Comparison of ENCODE assay signal across 9 cellular contexts in the genomic region with DNA sequence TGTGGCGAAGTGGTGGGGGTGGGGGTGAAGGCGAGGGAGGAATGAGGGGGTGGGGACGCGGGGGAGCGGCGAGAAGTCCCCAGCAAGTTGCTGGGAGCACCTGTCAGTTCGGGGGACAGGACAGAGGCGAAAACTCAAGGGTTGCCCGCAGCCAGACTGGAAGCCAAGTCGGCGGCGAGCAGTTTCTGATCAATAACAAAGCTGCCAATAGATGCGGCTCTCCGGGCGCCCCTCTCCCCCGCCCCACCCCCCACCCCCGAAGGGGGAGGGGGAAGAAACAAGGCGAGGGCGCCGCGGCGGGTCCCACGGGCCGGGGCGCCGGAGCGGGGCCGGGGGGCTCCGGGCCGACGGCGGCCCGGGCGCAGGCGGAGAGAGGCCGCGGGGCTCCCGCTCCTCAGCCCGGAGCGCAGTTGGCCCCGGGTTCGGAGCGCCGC. TPM values are rescaled to one million over a fixed set of nuclear protein-coding genes. Genes with fewer than 3 reads are reported as not detected.
DNase-seq lines count a peak whose midpoint lies in the region; ATAC-seq, FAIRE-seq and TF ChIP-seq lines count a peak whose summit lies in the region.
"Had no signal": no experiment of that assay in that cellular context is flagged by ENCODE, and none has a peak within 500 bp of the region (broad histone marks: within the 10 kb centered on the region; RNA-seq: fewer than 3 reads in every experiment).

No MANE protein-coding gene starts in this region.

- ATAC-seq in mucosa of descending colon (peak; percentile 34), aorta (ENCODE audit: low FRiP score) (peak; percentile 7), HG02763 (IDR thresholded peaks at IDR 0.05; ENCODE audit: unreplicated experiment) (no peak), GM18873 (IDR thresholded peaks at IDR 0.05; ENCODE audit: low FRiP score, unreplicated experiment) (no peak)

- H3K27ac ChIP-seq in colonic mucosa (peak overlapping the region; percentile 53), aorta (ENCODE audit: low read depth in 1 of 2, low read length in 2 of 2) (peak overlapping the region; percentile 98)

- H3K27ac Mint-ChIP-seq in CD14-positive monocyte, result peak overlapping the region in 6 of 7 donors; percentile 77 to 91 (median 90)
- H3K27ac Mint-ChIP-seq: activated naive CD4-positive, alpha-beta T cell treated with anti-CD3 and anti-CD28 coated beads, Interleukin-2, amount 50 U/mL, for 24 hours had no signal

- 1% methylated on average over 22 to 44 of the region's 44 CpGs for WGBS in aorta, 2 donors

- H3K27me3 Mint-ChIP-seq in CD14-positive monocyte (ENCODE audit: low read depth in 3 of 3), result peaks cover 0 to 4% (median 1%) of the 10 kb centered on the region in 3 donors

- peak overlapping the region in 1 of 2 donors; percentile 63 for H3K9ac ChIP-seq in colonic mucosa (ENCODE audit: low read depth in 2 of 2, low read length in 2 of 2)

- H3K27me3 ChIP-seq in colonic mucosa (no peaks in the 10 kb centered on the region), aorta (ENCODE audit: control insufficient read depth in 1 of 2, insufficient read depth in 2 of 2, low read length in 1 of 2) (no peaks in the 10 kb centered on the region)

- H3K36me3 ChIP-seq in colonic mucosa (no peaks in the 10 kb centered on the region), mucosa of descending colon (ENCODE audit: low read depth) (no peaks in the 10 kb centered on the region), aorta (ENCODE audit: control insufficient read depth in 1 of 2, insufficient read depth in 2 of 2, low read length in 1 of 2) (no peaks in the 10 kb centered on the region)

- H3K36me3 Mint-ChIP-seq in CD14-positive monocyte, result no peaks in the 10 kb centered on the region
- H3K36me3 Mint-ChIP-seq: activated naive CD4-positive, alpha-beta T cell treated with anti-CD3 and anti-CD28 coated beads, Interleukin-2, amount 50 U/mL, for 24 hours had no signal

- DNase-seq in CD14-positive monocyte (ENCODE audit: low spot score), result no peak
- DNase-seq in HTR-8/SVneo (ENCODE audit: insufficient read length, low spot score), result peak; percentile 18
- peak; percentile 44 for DNase-seq in colonic mucosa
- peak; percentile 46 to 52 (median 51) for DNase-seq in mucosa of descending colon
- peak; percentile 55 to 78 for DNase-seq in aorta
- no peak for DNase-seq in NOMO-1 (lab: John Stamatoyannopoulos, UW; ENCODE audit: unreplicated experiment in 2 of 2)

- H3K9me3 ChIP-seq in colonic mucosa, result no peaks in the 10 kb centered on the region
- H3K9me3 ChIP-seq in mucosa of descending colon, result no peaks in the 10 kb centered on the region
- H3K9me3 ChIP-seq in aorta (ENCODE audit: control insufficient read depth, low read length), result no peaks in the 10 kb centered on the region

- no peaks in the 10 kb centered on the region for H3K9me3 Mint-ChIP-seq in CD14-positive monocyte

- FAIRE-seq in HTR-8/SVneo (lab: Jason Lieb, UNC), result no peak

- TF ChIP-seq CTCF in CD14-positive monocyte (IDR thresholded peaks at IDR 0.05) (no peak), colonic mucosa (IDR thresholded peaks at IDR 0.05) (no peak), mucosa of descending colon (IDR thresholded peaks at IDR 0.05) (no peak)

- H3K4me3 ChIP-seq in colonic mucosa (peak overlapping the region; percentile 53), mucosa of descending colon (peak overlapping the region; percentile 42), aorta (ENCODE audit: low read length in 2 of 2) (peak overlapping the region; percentile 97 to 99)

- intact Hi-C loops in CD14-positive monocyte (cut with micrococcal nuclease) (loop anchor here in 1 of 2 donors (5.0 to 10.0 kb wide), 2 partner anchors 454 to 1006 kb away; no protein-coding TSS in a partner anchor), colonic mucosa (cut with DNase I) (no loop called here), mucosa of descending colon (cut with DNase I, micrococcal nuclease) (no loop called here), aorta (cut with DNase I) (loop anchor here (5.0 to 10.0 kb wide), 4 partner anchors 76 to 494 kb away; no protein-coding TSS in a partner anchor)

- H3K4me1 Mint-ChIP-seq in CD14-positive monocyte, result peaks cover 56% of the 10 kb centered on the region

- H3K4me1 ChIP-seq in colonic mucosa (no peaks in the 10 kb centered on the region), mucosa of descending colon (ENCODE audit: low read depth) (peaks cover 4% of the 10 kb centered on the region), aorta (ENCODE audit: control insufficient read depth in 1 of 2, insufficient read depth in 2 of 2, low read length in 2 of 2) (no peaks in the 10 kb centered on the region)

- peak overlapping the region; percentile 92 to 96 for H3K4me3 Mint-ChIP-seq in CD14-positive monocyte

RNA-seq across cellular contexts. Expression of a gene that starts 0.4 kb away (rescaled TPM):
- polyA plus RNA-seq in CD14-positive monocyte (1 to 10 TPM; 4.9 to 5.0 TPM), aorta (10 to 100 TPM; 11.8 to 12.8 TPM)
- total RNA-seq in colonic mucosa (1 to 10 TPM; 3.9 to 8.3 TPM), mucosa of descending colon (10 to 100 TPM in 1 of 3 donors, 1 to 10 TPM in 2; 3.9 to 27.9 (median 6.1) TPM), aorta (10 to 100 TPM; 45.6 to 51.5 TPM)

Comparison
In these comparisons a context has a peak if more than half of its experiments do, and no peak if none do; other contexts are left out.
1. DNase-seq: peak in HTR-8/SVneo (single experiment), colonic mucosa (single experiment), mucosa of descending colon (3 of 3) and aorta (2 of 2); none in CD14-positive monocyte (single experiment) and NOMO-1 (0 of 2).
2. H3K4me3 ChIP-seq: peak in every context shown above with its lines; median percentile 98 in aorta; 53 in colonic mucosa; 42 in mucosa of descending colon.
3. ATAC-seq: peak in mucosa of descending colon (single experiment) and aorta (single experiment); none in HG02763 (single experiment) and GM18873 (single experiment).
4. intact Hi-C loops: an anchor here in aorta (5.0 to 10.0 kb wide); none called in colonic mucosa and mucosa of descending colon.